Comparison of ENCODE assay signal across 1 cellular context in genomic region chr9:91945277-91946074, GRCh38.
A peak's percentile ranks its signal among the peaks of the same experiment; 100 is the strongest.
TF ChIP-seq lines count a peak whose summit lies in the region.

No MANE protein-coding gene starts in this region.

TF ChIP-seq in K562, 482 proteins besides CTCF, POLR2A, EP300 and RAD21 (continued from another document and continues in another):
- TF ChIP-seq ATF3 (IDR thresholded peaks at IDR 0.05) (no peak), ATF3 (CRISPR knock-in tag; conservative IDR thresholded peaks at IDR 0.05) (no peak), CBX5 (IDR thresholded peaks at IDR 0.05; ENCODE audit: borderline replicate concordance, low read depth) (no peak), TCF15 (CRISPR knock-in tag; IDR thresholded peaks at IDR 0.05) (no peak), TOE1 (IDR thresholded peaks at IDR 0.05; ENCODE audit: borderline replicate concordance) (no peak), TOE1 (CRISPR knock-in tag; IDR thresholded peaks at IDR 0.05; ENCODE audit: borderline replicate concordance, low read depth) (no peak), YBX1 (IDR thresholded peaks at IDR 0.05) (no peak), ZNF764 (CRISPR knock-in tag; IDR thresholded peaks at IDR 0.05; ENCODE audit: low read depth) (no peak), RCOR1 (IDR thresholded peaks at IDR 0.05; ENCODE audit: borderline replicate concordance in 1 of 2, low read depth in 2 of 2, low read length in 2 of 2) (peak in 1 of 2 experiments; percentile 32; a peak in 1 of 4 replicates), ETV6 (IDR thresholded peaks at IDR 0.05; ENCODE audit: borderline replicate concordance in 1 of 2, low read depth in 2 of 2, low read length in 1 of 2) (no peak), ETV6 (CRISPR knock-in tag; IDR thresholded peaks at IDR 0.05; ENCODE audit: borderline replicate concordance) (no peak), MCM5 (IDR thresholded peaks at IDR 0.05; ENCODE audit: low read depth) (no peak), MXI1 (IDR thresholded peaks at IDR 0.05; ENCODE audit: low read depth, low read length) (no peak), SP2 (IDR thresholded peaks at IDR 0.05; ENCODE audit: extremely low read depth, low read depth, low read length, poor library complexity, severe bottlenecking) (no peak), DEAF1 (CRISPR knock-in tag; IDR thresholded peaks at IDR 0.05) (no peak), NCOR1 (IDR thresholded peaks at IDR 0.05) (peak; percentile 50; the same call in 1 of the 2 replicates), ATF7 (IDR thresholded peaks at IDR 0.05) (peak; percentile 52; the same call in 1 of the 2 replicates), JUND (IDR thresholded peaks at IDR 0.05; ENCODE audit: borderline replicate concordance, low read depth, low read length) (peak; percentile 60; the same call in 1 of the 2 replicates), JUND (tag; IDR thresholded peaks at IDR 0.05; ENCODE audit: borderline replicate concordance, low read depth, low read length) (peak; percentile 51; the same call in 1 of the 3 replicates), RBBP5 (IDR thresholded peaks at IDR 0.05; ENCODE audit: borderline replicate concordance, insufficient read depth, low read length, poor library complexity, severe bottlenecking) (peak; percentile 54), ZNF133 (CRISPR knock-in tag; IDR thresholded peaks at IDR 0.05) (no peak), CCNT2 (IDR thresholded peaks at IDR 0.05; ENCODE audit: borderline replicate concordance, extremely low read depth, insufficient read length, low read depth, low read length) (no peak), SMARCA4 (IDR thresholded peaks at IDR 0.05) (peak; percentile 60; the same call in 1 of the 2 replicates), SRF (CRISPR knock-in tag; IDR thresholded peaks at IDR 0.05) (no peak), NUFIP1 (IDR thresholded peaks at IDR 0.05; ENCODE audit: partially characterized antibody) (no peak), ELF1 (tag; IDR thresholded peaks at IDR 0.05) (no peak), SAFB2 (IDR thresholded peaks at IDR 0.05; ENCODE audit: borderline replicate concordance, low read depth, low read length, severe bottlenecking) (no peak), ZNF589 (CRISPR knock-in tag; IDR thresholded peaks at IDR 0.05; ENCODE audit: low read depth) (no peak), SRSF1 (IDR thresholded peaks at IDR 0.05; ENCODE audit: low read depth, low read length) (no peak), POU5F1 (IDR thresholded peaks at IDR 0.05; ENCODE audit: borderline replicate concordance, low read depth, low read length, partially characterized antibody) (no peak), ZSCAN29 (IDR thresholded peaks at IDR 0.05) (no peak), PRPF4 (IDR thresholded peaks at IDR 0.05; ENCODE audit: insufficient read depth, low read depth, low read length, poor library complexity, severe bottlenecking) (no peak)
- TF ChIP-seq, protein P1, sequence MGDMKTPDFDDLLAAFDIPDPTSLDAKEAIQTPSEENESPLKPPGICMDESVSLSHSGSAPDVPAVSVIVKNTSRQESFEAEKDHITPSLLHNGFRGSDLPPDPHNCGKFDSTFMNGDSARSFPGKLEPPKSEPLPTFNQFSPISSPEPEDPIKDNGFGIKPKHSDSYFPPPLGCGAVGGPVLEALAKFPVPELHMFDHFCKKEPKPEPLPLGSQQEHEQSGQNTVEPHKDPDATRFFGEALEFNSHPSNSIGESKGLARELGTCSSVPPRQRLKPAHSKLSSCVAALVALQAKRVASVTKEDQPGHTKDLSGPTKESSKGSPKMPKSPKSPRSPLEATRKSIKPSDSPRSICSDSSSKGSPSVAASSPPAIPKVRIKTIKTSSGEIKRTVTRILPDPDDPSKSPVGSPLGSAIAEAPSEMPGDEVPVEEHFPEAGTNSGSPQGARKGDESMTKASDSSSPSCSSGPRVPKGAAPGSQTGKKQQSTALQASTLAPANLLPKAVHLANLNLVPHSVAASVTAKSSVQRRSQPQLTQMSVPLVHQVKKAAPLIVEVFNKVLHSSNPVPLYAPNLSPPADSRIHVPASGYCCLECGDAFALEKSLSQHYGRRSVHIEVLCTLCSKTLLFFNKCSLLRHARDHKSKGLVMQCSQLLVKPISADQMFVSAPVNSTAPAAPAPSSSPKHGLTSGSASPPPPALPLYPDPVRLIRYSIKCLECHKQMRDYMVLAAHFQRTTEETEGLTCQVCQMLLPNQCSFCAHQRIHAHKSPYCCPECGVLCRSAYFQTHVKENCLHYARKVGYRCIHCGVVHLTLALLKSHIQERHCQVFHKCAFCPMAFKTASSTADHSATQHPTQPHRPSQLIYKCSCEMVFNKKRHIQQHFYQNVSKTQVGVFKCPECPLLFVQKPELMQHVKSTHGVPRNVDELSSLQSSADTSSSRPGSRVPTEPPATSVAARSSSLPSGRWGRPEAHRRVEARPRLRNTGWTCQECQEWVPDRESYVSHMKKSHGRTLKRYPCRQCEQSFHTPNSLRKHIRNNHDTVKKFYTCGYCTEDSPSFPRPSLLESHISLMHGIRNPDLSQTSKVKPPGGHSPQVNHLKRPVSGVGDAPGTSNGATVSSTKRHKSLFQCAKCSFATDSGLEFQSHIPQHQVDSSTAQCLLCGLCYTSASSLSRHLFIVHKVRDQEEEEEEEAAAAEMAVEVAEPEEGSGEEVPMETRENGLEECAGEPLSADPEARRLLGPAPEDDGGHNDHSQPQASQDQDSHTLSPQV (IDR thresholded peaks at IDR 0.05): peak; percentile 16; the same call in 1 of the 2 replicates
- TF ChIP-seq, protein P2, sequence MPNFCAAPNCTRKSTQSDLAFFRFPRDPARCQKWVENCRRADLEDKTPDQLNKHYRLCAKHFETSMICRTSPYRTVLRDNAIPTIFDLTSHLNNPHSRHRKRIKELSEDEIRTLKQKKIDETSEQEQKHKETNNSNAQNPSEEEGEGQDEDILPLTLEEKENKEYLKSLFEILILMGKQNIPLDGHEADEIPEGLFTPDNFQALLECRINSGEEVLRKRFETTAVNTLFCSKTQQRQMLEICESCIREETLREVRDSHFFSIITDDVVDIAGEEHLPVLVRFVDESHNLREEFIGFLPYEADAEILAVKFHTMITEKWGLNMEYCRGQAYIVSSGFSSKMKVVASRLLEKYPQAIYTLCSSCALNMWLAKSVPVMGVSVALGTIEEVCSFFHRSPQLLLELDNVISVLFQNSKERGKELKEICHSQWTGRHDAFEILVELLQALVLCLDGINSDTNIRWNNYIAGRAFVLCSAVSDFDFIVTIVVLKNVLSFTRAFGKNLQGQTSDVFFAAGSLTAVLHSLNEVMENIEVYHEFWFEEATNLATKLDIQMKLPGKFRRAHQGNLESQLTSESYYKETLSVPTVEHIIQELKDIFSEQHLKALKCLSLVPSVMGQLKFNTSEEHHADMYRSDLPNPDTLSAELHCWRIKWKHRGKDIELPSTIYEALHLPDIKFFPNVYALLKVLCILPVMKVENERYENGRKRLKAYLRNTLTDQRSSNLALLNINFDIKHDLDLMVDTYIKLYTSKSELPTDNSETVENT (CRISPR knock-in tag; IDR thresholded peaks at IDR 0.05): 0 out of 2 replicates have a peak, but pooled peaks have one; percentile 38
- TF ChIP-seq, protein P3, sequence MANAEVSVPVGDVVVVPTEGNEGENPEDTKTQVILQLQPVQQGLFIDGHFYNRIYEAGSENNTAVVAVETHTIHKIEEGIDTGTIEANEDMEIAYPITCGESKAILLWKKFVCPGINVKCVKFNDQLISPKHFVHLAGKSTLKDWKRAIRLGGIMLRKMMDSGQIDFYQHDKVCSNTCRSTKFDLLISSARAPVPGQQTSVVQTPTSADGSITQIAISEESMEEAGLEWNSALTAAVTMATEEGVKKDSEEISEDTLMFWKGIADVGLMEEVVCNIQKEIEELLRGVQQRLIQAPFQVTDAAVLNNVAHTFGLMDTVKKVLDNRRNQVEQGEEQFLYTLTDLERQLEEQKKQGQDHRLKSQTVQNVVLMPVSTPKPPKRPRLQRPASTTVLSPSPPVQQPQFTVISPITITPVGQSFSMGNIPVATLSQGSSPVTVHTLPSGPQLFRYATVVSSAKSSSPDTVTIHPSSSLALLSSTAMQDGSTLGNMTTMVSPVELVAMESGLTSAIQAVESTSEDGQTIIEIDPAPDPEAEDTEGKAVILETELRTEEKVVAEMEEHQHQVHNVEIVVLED (CRISPR knock-in tag; IDR thresholded peaks at IDR 0.05): no peak
- TF ChIP-seq, protein P4, sequence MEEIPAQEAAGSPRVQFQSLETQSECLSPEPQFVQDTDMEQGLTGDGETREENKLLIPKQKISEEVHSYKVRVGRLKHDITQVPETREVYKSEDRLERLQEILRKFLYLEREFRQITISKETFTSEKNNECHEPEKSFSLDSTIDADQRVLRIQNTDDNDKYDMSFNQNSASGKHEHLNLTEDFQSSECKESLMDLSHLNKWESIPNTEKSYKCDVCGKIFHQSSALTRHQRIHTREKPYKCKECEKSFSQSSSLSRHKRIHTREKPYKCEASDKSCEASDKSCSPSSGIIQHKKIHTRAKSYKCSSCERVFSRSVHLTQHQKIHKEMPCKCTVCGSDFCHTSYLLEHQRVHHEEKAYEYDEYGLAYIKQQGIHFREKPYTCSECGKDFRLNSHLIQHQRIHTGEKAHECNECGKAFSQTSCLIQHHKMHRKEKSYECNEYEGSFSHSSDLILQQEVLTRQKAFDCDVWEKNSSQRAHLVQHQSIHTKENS (CRISPR knock-in tag; IDR thresholded peaks at IDR 0.05): no peak
- TF ChIP-seq, protein P5, sequence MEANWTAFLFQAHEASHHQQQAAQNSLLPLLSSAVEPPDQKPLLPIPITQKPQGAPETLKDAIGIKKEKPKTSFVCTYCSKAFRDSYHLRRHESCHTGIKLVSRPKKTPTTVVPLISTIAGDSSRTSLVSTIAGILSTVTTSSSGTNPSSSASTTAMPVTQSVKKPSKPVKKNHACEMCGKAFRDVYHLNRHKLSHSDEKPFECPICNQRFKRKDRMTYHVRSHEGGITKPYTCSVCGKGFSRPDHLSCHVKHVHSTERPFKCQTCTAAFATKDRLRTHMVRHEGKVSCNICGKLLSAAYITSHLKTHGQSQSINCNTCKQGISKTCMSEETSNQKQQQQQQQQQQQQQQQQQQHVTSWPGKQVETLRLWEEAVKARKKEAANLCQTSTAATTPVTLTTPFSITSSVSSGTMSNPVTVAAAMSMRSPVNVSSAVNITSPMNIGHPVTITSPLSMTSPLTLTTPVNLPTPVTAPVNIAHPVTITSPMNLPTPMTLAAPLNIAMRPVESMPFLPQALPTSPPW (CRISPR knock-in tag; IDR thresholded peaks at IDR 0.05): no peak
- TF ChIP-seq, protein P6, sequence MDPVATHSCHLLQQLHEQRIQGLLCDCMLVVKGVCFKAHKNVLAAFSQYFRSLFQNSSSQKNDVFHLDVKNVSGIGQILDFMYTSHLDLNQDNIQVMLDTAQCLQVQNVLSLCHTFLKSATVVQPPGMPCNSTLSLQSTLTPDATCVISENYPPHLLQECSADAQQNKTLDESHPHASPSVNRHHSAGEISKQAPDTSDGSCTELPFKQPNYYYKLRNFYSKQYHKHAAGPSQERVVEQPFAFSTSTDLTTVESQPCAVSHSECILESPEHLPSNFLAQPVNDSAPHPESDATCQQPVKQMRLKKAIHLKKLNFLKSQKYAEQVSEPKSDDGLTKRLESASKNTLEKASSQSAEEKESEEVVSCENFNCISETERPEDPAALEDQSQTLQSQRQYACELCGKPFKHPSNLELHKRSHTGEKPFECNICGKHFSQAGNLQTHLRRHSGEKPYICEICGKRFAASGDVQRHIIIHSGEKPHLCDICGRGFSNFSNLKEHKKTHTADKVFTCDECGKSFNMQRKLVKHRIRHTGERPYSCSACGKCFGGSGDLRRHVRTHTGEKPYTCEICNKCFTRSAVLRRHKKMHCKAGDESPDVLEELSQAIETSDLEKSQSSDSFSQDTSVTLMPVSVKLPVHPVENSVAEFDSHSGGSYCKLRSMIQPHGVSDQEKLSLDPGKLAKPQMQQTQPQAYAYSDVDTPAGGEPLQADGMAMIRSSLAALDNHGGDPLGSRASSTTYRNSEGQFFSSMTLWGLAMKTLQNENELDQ (CRISPR knock-in tag; IDR thresholded peaks at IDR 0.05; ENCODE audit: borderline replicate concordance): no peak
